16 cellular contexts compared by ENCODE assay signal in genomic region chr4:177558995-177559394, GRCh38.
A peak's percentile ranks its signal among the peaks of the same experiment; 100 is the strongest.
DNase-seq lines count a peak whose midpoint lies in the region; ATAC-seq and TF ChIP-seq lines count a peak whose summit lies in the region.
"Had no signal": no experiment of that assay in that cellular context is flagged by ENCODE, and none has a peak within 500 bp of the region (broad histone marks: within the 10 kb centered on the region; RNA-seq: fewer than 3 reads in every experiment).

No MANE protein-coding gene starts in this region.

- H3K4me3 ChIP-seq in GM23338, result no peak overlapping the region
- H3K4me3 ChIP-seq in mucosa of descending colon, result no peak overlapping the region
- H3K4me3 ChIP-seq: PC-9 had no signal

- no peak overlapping the region for H3K27ac ChIP-seq in GM23338 (ENCODE audit: low read depth)
- H3K27ac ChIP-seq: PC-9 had no signal

- no peaks in the 10 kb centered on the region for H4K20me1 ChIP-seq in GM23338 (replicated peaks; ENCODE audit: insufficient read depth)

- intact Hi-C loops in mucosa of descending colon (cut with DNase I, micrococcal nuclease), result no loop called here

- H3F3A ChIP-seq in GM23338 (replicated peaks; ENCODE audit: low read depth), result no peaks in the 10 kb centered on the region

- H3K4me3 Mint-ChIP-seq in GM23338, result no peak overlapping the region; the same call in 2 of the 3 replicates

- H3K79me2 ChIP-seq in GM23338 (replicated peaks; ENCODE audit: insufficient read depth), result no peaks in the 10 kb centered on the region

- no peak overlapping the region for H3K4me2 ChIP-seq in GM23338
- H3K4me2 ChIP-seq: PC-9 had no signal

- no peak overlapping the region for H2AFZ ChIP-seq in GM23338
- H2AFZ ChIP-seq: PC-9 had no signal

- no peaks in the 10 kb centered on the region for H3K9me3 ChIP-seq in mucosa of descending colon

- H3K27me3 ChIP-seq in GM23338 (ENCODE audit: insufficient read depth), result no peaks in the 10 kb centered on the region

- H3K27me3 Mint-ChIP-seq in GM23338 (ENCODE audit: insufficient read depth, low read depth, poor library complexity), result peaks cover 2% of the 10 kb centered on the region

- H3K9me2 ChIP-seq in GM23338 (ENCODE audit: insufficient read depth), result no peaks in the 10 kb centered on the region

- DNase-seq in COR-L47 (lab: John Stamatoyannopoulos, UW) (peak; percentile 41), GM23338 (ENCODE audit: low spot score) (peak; percentile 46), NCI-H69 (lab: John Stamatoyannopoulos, UW) (peak; percentile 79), iPS-NIHi11 (ENCODE audit: low spot score) (peak; percentile 48), mucosa of descending colon (no peak), hypothalamus (lab: John Stamatoyannopoulos, UW) (no peak)
- DNase-seq: C1 segment of cervical spinal cord, EL, KBM-7, MV-4-11, NCI-H2029, NCI-H2171 treated with DMSO at 0.1 percent for 48 hours, NCI-H526, PC-9, SW 1271 had no signal

- peak; percentile 96 for ATAC-seq in GM23338
- no peak for ATAC-seq in mucosa of descending colon
- no peak for ATAC-seq in HG03442 (IDR thresholded peaks at IDR 0.05; ENCODE audit: unreplicated experiment)

- H3K4me1 ChIP-seq in GM23338 (ENCODE audit: insufficient read depth) (peaks cover 9% of the 10 kb centered on the region), mucosa of descending colon (ENCODE audit: low read depth) (peaks cover 5% of the 10 kb centered on the region)

- H3K4me1 Mint-ChIP-seq in GM23338, result peaks cover 14% of the 10 kb centered on the region

- H3K27ac Mint-ChIP-seq in GM23338, result no peak overlapping the region

- H3K36me3 Mint-ChIP-seq in GM23338 (ENCODE audit: low read depth), result peaks cover 12% of the 10 kb centered on the region; the same call in 2 of the 3 replicates

- H3K9me3 Mint-ChIP-seq in GM23338, result no peaks in the 10 kb centered on the region; the same call in 1 of the 3 replicates

- no peaks in the 10 kb centered on the region for H3K36me3 ChIP-seq in GM23338 (ENCODE audit: insufficient read depth)
- no peaks in the 10 kb centered on the region for H3K36me3 ChIP-seq in mucosa of descending colon (ENCODE audit: low read depth)

- no peak for TF ChIP-seq CTCF in GM23338 (conservative IDR thresholded peaks at IDR 0.05; ENCODE audit: low read depth in 2 of 2)
- no peak for TF ChIP-seq CTCF in mucosa of descending colon (IDR thresholded peaks at IDR 0.05)

TF ChIP-seq in GM23338, 12 proteins besides CTCF, POLR2A, EP300 and RAD21:
- no peak for TF ChIP-seq EZH2 (IDR thresholded peaks at IDR 0.05; ENCODE audit: low read depth, unreplicated experiment)
- peak; percentile 46; the same call in 1 of the 2 replicates for TF ChIP-seq ZNF462 (CRISPR knock-in tag; IDR thresholded peaks at IDR 0.05)

Comparison
In these comparisons a context has a peak if more than half of its experiments do, and no peak if none do; other contexts are left out.
1. DNase-seq: peak in COR-L47 (single experiment), GM23338 (single experiment), NCI-H69 (single experiment) and iPS-NIHi11 (single experiment); none in mucosa of descending colon (0 of 3) and hypothalamus (0 of 51).